ENCODE assay signal across 8 cellular contexts in the genomic region with DNA sequence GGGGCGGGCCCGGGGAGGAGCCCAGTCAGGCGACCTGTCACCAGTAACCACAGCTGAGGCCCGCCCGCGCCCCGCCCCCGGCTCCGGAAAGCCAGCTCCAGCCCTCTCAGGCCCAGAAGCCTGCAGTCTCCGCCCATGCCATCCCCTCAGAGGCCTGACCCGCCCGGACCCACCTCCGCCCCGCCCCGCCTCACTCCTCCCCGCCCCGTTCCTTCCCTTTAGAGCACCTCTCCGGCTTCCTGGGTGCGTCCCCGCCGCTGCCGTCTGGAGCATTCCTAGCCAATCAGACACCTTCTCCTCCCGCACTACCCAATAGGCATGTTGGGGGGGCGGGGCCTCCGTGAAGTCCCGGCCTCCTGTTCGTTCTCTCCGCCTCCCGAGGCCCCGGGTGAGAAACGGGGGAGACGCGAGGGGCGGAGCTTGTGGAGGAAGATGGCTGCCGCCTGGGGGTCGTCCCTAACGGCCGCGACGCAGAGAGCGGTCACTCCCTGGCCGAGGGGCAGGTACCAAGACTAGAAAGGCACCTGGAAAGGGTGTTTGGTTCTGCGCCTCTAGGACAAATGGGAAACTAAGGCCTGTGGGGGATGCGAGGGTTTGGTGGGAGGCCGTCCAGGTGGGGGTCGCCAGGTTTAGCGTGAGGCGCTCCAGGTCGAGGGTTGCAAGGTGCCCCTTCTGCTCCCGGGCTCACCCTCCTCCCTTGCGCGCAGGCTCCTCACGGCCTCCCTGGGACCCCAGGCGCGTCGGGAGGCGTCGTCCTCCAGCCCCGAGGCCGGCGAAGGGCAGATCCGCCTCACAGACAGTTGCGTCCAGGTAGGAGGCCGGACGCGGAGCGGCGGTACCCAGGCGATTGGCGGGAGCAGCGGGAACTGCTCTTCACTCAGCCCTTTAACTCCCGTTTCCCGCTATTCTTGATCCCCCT. TPM values are rescaled to one million over a fixed set of nuclear protein-coding genes. Genes with fewer than 3 reads are reported as not detected.
DNase-seq lines count a peak whose midpoint lies in the region; ATAC-seq and TF ChIP-seq lines count a peak whose summit lies in the region.

A gene with protein sequence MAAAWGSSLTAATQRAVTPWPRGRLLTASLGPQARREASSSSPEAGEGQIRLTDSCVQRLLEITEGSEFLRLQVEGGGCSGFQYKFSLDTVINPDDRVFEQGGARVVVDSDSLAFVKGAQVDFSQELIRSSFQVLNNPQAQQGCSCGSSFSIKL (plus strand): TSS at position 423 of the 919 bp plus-strand sequence. CDS start 10 bp downstream, at position 433.

- TF ChIP-seq CTCF in Panc1 (IDR thresholded peaks at IDR 0.05), result no peak

- no peaks in the 10 kb centered on the region for H3K27me3 Mint-ChIP-seq in activated T-cell treated with anti-CD3 and anti-CD28 coated beads, Interleukin-2, amount 50 U/mL, for 4 hours (ENCODE audit: low read depth)

- ATAC-seq in GM21723 (IDR thresholded peaks at IDR 0.05; ENCODE audit: unreplicated experiment) (peak; percentile 88), Panc1 (peak; percentile 96), esophagus mucosa (peak; percentile 98)
- ATAC-seq in activated T-cell treated with anti-CD3 and anti-CD28 coated beads, Interleukin-2, amount 50 U/mL, for 4 hours, result peak; percentile 94 to 95

- POLR2A ChIA-PET in Panc1 (lab: Charles Lee), result interaction anchor here (0.6 to 0.8 kb wide), 2 partner anchors 28 to 1159 kb away, joined by 4 to 13 read pairs; no protein-coding TSS in a partner anchor

- no TSS peak for BruUV-seq in Panc1 (replicated peaks; lab: Mats Ljungman, UMichigan)

- H3K27me3 ChIP-seq in Panc1 (ENCODE audit: control insufficient read depth, insufficient read depth, low read length) (no peaks in the 10 kb centered on the region), muscle layer of duodenum (ENCODE audit: low read depth, low read length) (no peaks in the 10 kb centered on the region)

- peaks cover 37% of the 10 kb centered on the region for H3K4me1 Mint-ChIP-seq in activated T-cell treated with anti-CD3 and anti-CD28 coated beads, Interleukin-2, amount 50 U/mL, for 4 hours (ENCODE audit: low read depth)

- in situ Hi-C loops in Panc1 (cut with HindIII; ENCODE audit: low pct_unique_long_range_greater_than_20kb, low sequenced_read_pairs), result no loop called here

- peaks cover 9% of the 10 kb centered on the region for H3K4me1 ChIP-seq in Panc1 (ENCODE audit: control insufficient read depth, insufficient read depth, low read length)
- peaks cover 8 to 25% of the 10 kb centered on the region in 2 donors for H3K4me1 ChIP-seq in muscle layer of duodenum (ENCODE audit: control insufficient read depth in 1 of 2, insufficient read depth in 2 of 2, low read length in 2 of 2)

- no peaks in the 10 kb centered on the region for H3K9me3 Mint-ChIP-seq in activated T-cell treated with anti-CD3 and anti-CD28 coated beads, Interleukin-2, amount 50 U/mL, for 4 hours

- peak within 1 kb of the TSS; percentile 85 for H3K27ac ChIP-seq in Panc1 (ENCODE audit: low read length)
- H3K27ac ChIP-seq in muscle layer of duodenum (ENCODE audit: low read length), result peak within 1 kb of the TSS; percentile 78

- H3K4me3 ChIP-seq in Panc1 (ENCODE audit: low read depth in 2 of 2, low read length in 2 of 2) (peak within 1 kb of the TSS; percentile 87 to 91), muscle layer of duodenum (ENCODE audit: low read depth in 1 of 2, low read length in 2 of 2) (peak within 1 kb of the TSS; percentile 84 to 91)

- no peak within 1 kb of the TSS for H3K4me3 Mint-ChIP-seq in activated T-cell treated with anti-CD3 and anti-CD28 coated beads, Interleukin-2, amount 50 U/mL, for 4 hours

- CTCF ChIA-PET in Panc1 (lab: Charles Lee), result interaction anchor here (0.7 kb wide), 1 partner anchor 21 kb away, joined by 3 read pairs; no protein-coding TSS in a partner anchor

- H3K36me3 ChIP-seq in Panc1 (ENCODE audit: control insufficient read depth, insufficient read depth, low read length), result peaks cover 3% of the 10 kb centered on the region; the same call in 1 of the 2 replicates
- H3K36me3 ChIP-seq in muscle layer of duodenum (ENCODE audit: control insufficient read depth in 1 of 2, insufficient read depth in 2 of 2, low read length in 2 of 2), result peaks cover 0 to 6% of the 10 kb centered on the region in 2 donors

- intact Hi-C loops in Panc1 (cut with micrococcal nuclease; ENCODE audit: unreplicated experiment), result no loop called here

- peak; percentile 98 for DNase-seq in DMS53 (lab: John Stamatoyannopoulos, UW)
- DNase-seq in KG1 (lab: John Stamatoyannopoulos, UW), result peak; percentile 99
- peak; percentile 82 for DNase-seq in Panc1 (ENCODE audit: low read depth, low spot score)
- peak; percentile 99 for DNase-seq in activated T-cell treated with anti-CD3 and anti-CD28 coated beads, Interleukin-2, amount 50 U/mL, for 4 hours
- peak; percentile 98 to 100 for DNase-seq in stimulated activated CD8-positive, alpha-beta memory T cell treated with anti-CD3 and anti-CD28 coated beads, Interleukin-7, amount 100 ng/mL, for 4 hours (ENCODE audit: low read depth in 2 of 2)

- H3K36me3 Mint-ChIP-seq in activated T-cell treated with anti-CD3 and anti-CD28 coated beads, Interleukin-2, amount 50 U/mL, for 4 hours (ENCODE audit: insufficient read depth), result peaks cover 3% of the 10 kb centered on the region

- H3K9me3 ChIP-seq in Panc1 (ENCODE audit: control insufficient read depth, insufficient read depth, low read depth, low read length), result no peaks in the 10 kb centered on the region
- H3K9me3 ChIP-seq in muscle layer of duodenum (ENCODE audit: control insufficient read depth in 1 of 2, low read length in 2 of 2), result no peaks in the 10 kb centered on the region

RNA-seq across cellular contexts. Expression of the gene that starts here (rescaled TPM):
- total RNA-seq in Panc1 (2021; ENCODE audit: unreplicated experiment) (26.1 TPM), esophagus mucosa (16.4 TPM)
- polyA plus RNA-seq in Panc1 (2012; ENCODE audit: insufficient read length), result 23.0 TPM
- total RNA-seq in activated T-cell treated with anti-CD3 and anti-CD28 coated beads, Interleukin-2, amount 50 U/mL, for 4 hours, result 10 to 100 TPM; 25.9 to 28.6 (median 28.0) TPM

Comparison
In these comparisons a context has a peak if more than half of its experiments do, and no peak if none do; other contexts are left out.
1. Peak in every context shown above with its lines: DNase-seq, ATAC-seq, H3K4me3 ChIP-seq and H3K27ac ChIP-seq.